18 cellular contexts compared by ENCODE assay signal in genomic region chr7:26420600-26420999, GRCh38.
"Had no signal": no experiment of that assay in that cellular context is flagged by ENCODE, and none has a peak within 500 bp of the region (broad histone marks: within the 10 kb centered on the region; RNA-seq: fewer than 3 reads in every experiment).

No MANE protein-coding gene starts in this region.

- H3K4me1 ChIP-seq: heart left ventricle, left ventricle myocardium inferior, parathyroid adenoma, thyroid gland had no signal

- H3K36me3 ChIP-seq: heart left ventricle, left ventricle myocardium inferior, thyroid gland had no signal

- H3K9me3 ChIP-seq: heart left ventricle, left ventricle myocardium inferior, thyroid gland had no signal

- ATAC-seq: activated T-cell treated with anti-CD3 and anti-CD28 coated beads, Interleukin-2, amount 50 U/mL, for 72 hours; heart left ventricle; right cardiac atrium; SK-N-SH treated with all-trans-retinoic acid at 6 μM for 48 hours; stimulated activated effector memory CD8-positive, alpha-beta T cell treated with anti-CD3 and anti-CD28 coated beads, Interleukin-12 subunit alpha, Interleukin-12 subunit beta, amount 100 ng/mL, for 72 hours had no signal

- FAIRE-seq: bronchial epithelial cell, endometrium, keratinocyte, small intestine had no signal

- H3K27me3 ChIP-seq: thyroid gland had no signal

- H3K4me3 ChIP-seq: heart left ventricle, left ventricle myocardium inferior, thyroid gland had no signal

- DNase-seq: activated CD4-positive, alpha-beta memory T cell treated with anti-CD3 and anti-CD28 coated beads for 36 hours; activated gamma-delta T cell treated with Interleukin-2 at 50 U/mL for 16 hours; activated naive CD8-positive, alpha-beta T cell treated with anti-CD3 and anti-CD28 coated beads, Interleukin-2, amount 10 ng/mL, durations not matched to agents 7 days and 5 days; activated T-cell treated with anti-CD3 and anti-CD28 coated beads, Interleukin-2, amount 50 U/mL, for 72 hours; aorta; foreskin melanocyte; heart left ventricle; left ventricle myocardium inferior; right cardiac atrium; small intestine; T-helper 2 cell; thyroid gland had no signal

- H3K27ac ChIP-seq: heart left ventricle, left ventricle myocardium inferior, parathyroid adenoma, thyroid gland had no signal
